Comparison of ENCODE assay signal across 8 cellular contexts in the genomic region with DNA sequence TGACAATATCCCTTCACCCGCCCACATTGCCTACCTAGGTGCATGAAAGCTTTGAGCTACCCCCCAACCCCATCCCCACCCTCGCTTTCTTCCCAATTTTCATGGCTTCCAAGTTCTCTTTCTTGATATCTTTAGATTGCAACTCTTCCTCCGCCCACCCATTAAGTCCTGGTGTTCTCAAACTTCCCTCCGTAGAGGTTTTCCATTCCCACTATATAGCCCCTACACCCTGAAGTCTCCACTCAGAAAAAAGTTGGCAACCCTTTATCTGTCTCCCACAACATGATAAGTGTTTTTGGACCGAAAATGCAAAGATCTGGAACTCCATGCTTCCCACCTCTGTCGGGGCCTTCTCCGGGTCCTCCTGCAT. TPM values are rescaled to one million over a fixed set of nuclear protein-coding genes. Genes with fewer than 3 reads are reported as not detected.
DNase-seq lines count a peak whose midpoint lies in the region; ATAC-seq, FAIRE-seq and TF ChIP-seq lines count a peak whose summit lies in the region.

No MANE protein-coding gene starts in this region.

- H3K36me3 ChIP-seq in hepatocyte (replicated peaks; ENCODE audit: insufficient read depth, low read depth) (no peaks in the 10 kb centered on the region), small intestine (ENCODE audit: control insufficient read depth in 2 of 2, insufficient read depth in 2 of 2, low read length in 2 of 2) (no peaks in the 10 kb centered on the region)

- POLR2A ChIA-PET in activated CD8-positive, alpha-beta T cell treated with anti-CD3 and anti-CD28 coated beads for 36 hours (lab: Charles Lee): interaction anchor here (1.1 to 2.7 kb wide), 3 partner anchors 9 to 17 kb away, joined by 3 to 19 read pairs (median 5); partner anchors contain the start of gene C22orf15

- H2AFZ ChIP-seq in hepatocyte: peak overlapping the region; percentile 74

- peaks cover 8% of the 10 kb centered on the region for H3K4me1 ChIP-seq in hepatocyte (ENCODE audit: insufficient read depth)
- no peaks in the 10 kb centered on the region for H3K4me1 ChIP-seq in small intestine (ENCODE audit: control insufficient read depth in 2 of 2, insufficient read depth in 1 of 2, low read depth in 1 of 2, low read length in 1 of 2)

- no peaks in the 10 kb centered on the region for H3K9me2 ChIP-seq in hepatocyte (replicated peaks; ENCODE audit: insufficient read depth)

- H3K79me2 ChIP-seq in hepatocyte: peaks cover 35% of the 10 kb centered on the region

- peak overlapping the region; percentile 86 for H3K4me2 ChIP-seq in hepatocyte

- CTCF ChIA-PET in activated CD8-positive, alpha-beta T cell treated with anti-CD3 and anti-CD28 coated beads for 36 hours (lab: Charles Lee): interaction anchor here (1.2 to 1.4 kb wide), 2 partner anchors 19 to 54 kb away, joined by 3 read pairs; no protein-coding TSS in a partner anchor

- H3K9me3 ChIP-seq in hepatocyte (ENCODE audit: low read depth) (no peaks in the 10 kb centered on the region), small intestine (ENCODE audit: control insufficient read depth, low read depth) (no peaks in the 10 kb centered on the region)

- peak overlapping the region; percentile 46 for H3K27ac Mint-ChIP-seq in activated CD8-positive, alpha-beta T cell treated with anti-CD3 and anti-CD28 coated beads for 36 hours

- 33% methylated on average over 7 of the region's 7 CpGs for WGBS in hepatocyte (ENCODE audit: low lambda C conversion rate, missing lambda C conversion rate)
- WGBS in small intestine, 3 donors: 21 to 27% (median 25%) methylated on average over 7 of the region's 7 CpGs

- intact Hi-C loops in activated CD8-positive, alpha-beta T cell treated with anti-CD3 and anti-CD28 coated beads for 36 hours (cut with micrococcal nuclease): no loop called here

- H3K36me3 Mint-ChIP-seq in activated CD8-positive, alpha-beta T cell treated with anti-CD3 and anti-CD28 coated beads for 36 hours (ENCODE audit: low read depth): peaks cover 3% of the 10 kb centered on the region

- H3K27me3 ChIP-seq in hepatocyte (no peaks in the 10 kb centered on the region), small intestine (ENCODE audit: control insufficient read depth in 2 of 2, insufficient read depth in 2 of 2, low read length in 2 of 2) (no peaks in the 10 kb centered on the region)

- no peaks in the 10 kb centered on the region for H4K20me1 ChIP-seq in hepatocyte (ENCODE audit: insufficient read depth, poor library complexity, severe bottlenecking)

- no peaks in the 10 kb centered on the region for H3K27me3 Mint-ChIP-seq in activated CD8-positive, alpha-beta T cell treated with anti-CD3 and anti-CD28 coated beads for 36 hours

- peak overlapping the region; percentile 80 for H3K4me3 Mint-ChIP-seq in activated CD8-positive, alpha-beta T cell treated with anti-CD3 and anti-CD28 coated beads for 36 hours

- H3K4me3 ChIP-seq in HFF-Myc (replicated peaks; ENCODE audit: low read depth, low read length) (peak overlapping the region; percentile 90), hepatocyte (peak overlapping the region; percentile 87), small intestine (ENCODE audit: low read depth in 1 of 2, low read length in 2 of 2) (peak overlapping the region; percentile 63 to 82)

- no peak for TF ChIP-seq CTCF in HFF-Myc (IDR thresholded peaks at IDR 0.05; ENCODE audit: low read depth, low read length, missing control alignments)
- no peak for TF ChIP-seq CTCF in activated CD8-positive, alpha-beta T cell treated with anti-CD3 and anti-CD28 coated beads for 36 hours (IDR thresholded peaks at IDR 0.05)
- no peak for TF ChIP-seq CTCF in hepatocyte (IDR thresholded peaks at IDR 0.05; ENCODE audit: poor library complexity)

- DNase-seq in HFF-Myc (ENCODE audit: extremely low read depth, low read depth) (no peak), hepatocyte (ENCODE audit: low spot score) (no peak), small intestine (no peak), EL (no peak), frontal cortex (ENCODE audit: low spot score in 2 of 2) (no peak), globus pallidus (ENCODE audit: low spot score) (no peak)
- no peak for DNase-seq in activated CD8-positive, alpha-beta T cell treated with anti-CD3 and anti-CD28 coated beads for 36 hours

- H3K9me3 Mint-ChIP-seq in activated CD8-positive, alpha-beta T cell treated with anti-CD3 and anti-CD28 coated beads for 36 hours: no peaks in the 10 kb centered on the region

- FAIRE-seq in small intestine (lab: Jason Lieb, UNC) (no peak), frontal cortex (lab: Jason Lieb, UNC) (no peak)

- no peak for ATAC-seq in activated CD8-positive, alpha-beta T cell treated with anti-CD3 and anti-CD28 coated beads for 36 hours
- no peak for ATAC-seq in GM18502 (IDR thresholded peaks at IDR 0.05; ENCODE audit: poor library complexity, unreplicated experiment)

- peak overlapping the region; percentile 75 for H3K27ac ChIP-seq in hepatocyte
- H3K27ac ChIP-seq in small intestine (ENCODE audit: low read depth in 1 of 2, low read length in 1 of 2): peak overlapping the region in 1 of 2 donors; percentile 71

- peaks cover 15% of the 10 kb centered on the region for H3K4me1 Mint-ChIP-seq in activated CD8-positive, alpha-beta T cell treated with anti-CD3 and anti-CD28 coated beads for 36 hours (ENCODE audit: low read depth)

RNA-seq across cellular contexts. Expression of gene ZNF70, which starts 0.6 kb away (rescaled TPM):
- total RNA-seq in activated CD8-positive, alpha-beta T cell treated with anti-CD3 and anti-CD28 coated beads for 36 hours: 1 to 10 TPM; 1.7 TPM
- total RNA-seq in hepatocyte (4.6 and 5.2 TPM in 2 replicates), frontal cortex (3.7 TPM)
- polyA plus RNA-seq in hepatocyte (1.3 and 2.3 TPM in 2 replicates), small intestine (under 1 TPM in 2 of 3 donors, not detected in 1; 0.27 to 0.98 TPM)

RNA-seq across cellular contexts. Expression of gene VPREB3, which starts 3.9 kb away (rescaled TPM):
- not detected for total RNA-seq in activated CD8-positive, alpha-beta T cell treated with anti-CD3 and anti-CD28 coated beads for 36 hours
- total RNA-seq in hepatocyte (not detected in 2 replicates), frontal cortex (not detected)
- polyA plus RNA-seq in hepatocyte (not detected in 2 replicates), small intestine (1 to 10 TPM in 1 of 3 donors, not detected in 2; 6.2 TPM)

RNA-seq across cellular contexts. Expression of gene C22orf15, which starts 12.4 kb away (rescaled TPM):
- 1 to 10 TPM; 1.1 to 2.1 TPM for total RNA-seq in activated CD8-positive, alpha-beta T cell treated with anti-CD3 and anti-CD28 coated beads for 36 hours
- total RNA-seq in hepatocyte (not detected in 2 replicates), frontal cortex (not detected)
- polyA plus RNA-seq in hepatocyte (0.35 and 0.37 TPM in 2 replicates), small intestine (under 1 TPM in 1 of 3 donors, not detected in 2; 0.07 TPM)

RNA-seq across cellular contexts. Expression of gene CHCHD10, which starts 17.4 kb away (rescaled TPM):
- 100 to 1,000 TPM; 197 to 212 TPM for total RNA-seq in activated CD8-positive, alpha-beta T cell treated with anti-CD3 and anti-CD28 coated beads for 36 hours
- total RNA-seq in hepatocyte (4.0 and 36.5 TPM in 2 replicates), frontal cortex (5.3 TPM)
- polyA plus RNA-seq in hepatocyte (53.0 and 68.1 TPM in 2 replicates), small intestine (100 to 1,000 TPM; 212 to 544 (median 351) TPM)

RNA-seq across cellular contexts. Expression of gene MMP11, which starts 22.3 kb away (rescaled TPM):
- 1 to 10 TPM in 1 of 2 experiments, under 1 TPM in 1; 0.85 to 1.4 TPM for total RNA-seq in activated CD8-positive, alpha-beta T cell treated with anti-CD3 and anti-CD28 coated beads for 36 hours
- total RNA-seq in hepatocyte (27.9 and 36.2 TPM in 2 replicates), frontal cortex (18.8 TPM)
- polyA plus RNA-seq in hepatocyte (22.8 and 25.2 TPM in 2 replicates), small intestine (1 to 10 TPM in 2 of 3 donors, not detected in 1; 1.1 to 1.7 TPM)
